ENCODE assay signal across 22 cellular contexts in the genomic region with DNA sequence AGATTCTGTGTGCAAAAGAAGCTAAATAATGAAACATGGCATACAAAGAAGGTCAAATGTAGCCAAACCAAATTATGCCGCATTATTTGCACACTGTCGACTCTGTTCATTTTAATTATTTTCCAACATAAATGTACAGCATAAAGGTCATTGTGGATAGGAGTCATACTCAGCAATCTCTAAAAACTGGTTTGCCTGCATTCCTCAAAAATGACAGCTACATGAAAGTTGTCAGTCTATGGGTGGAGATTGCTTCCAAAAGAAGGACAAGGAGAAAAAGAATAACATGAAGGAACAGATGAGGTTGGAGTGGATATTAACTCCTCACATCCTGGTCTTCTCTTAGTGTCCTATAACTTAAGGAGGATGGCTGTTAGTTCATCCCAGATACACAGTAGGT.
DNase-seq lines count a peak whose midpoint lies in the region; ATAC-seq, FAIRE-seq and TF ChIP-seq lines count a peak whose summit lies in the region.
"Had no signal": no experiment of that assay in that cellular context is flagged by ENCODE, and none has a peak within 500 bp of the region (broad histone marks: within the 10 kb centered on the region; RNA-seq: fewer than 3 reads in every experiment).

No MANE protein-coding gene starts in this region.

- no peak for TF ChIP-seq RAD21 in Ishikawa (IDR thresholded peaks at IDR 0.05; ENCODE audit: low read depth)

- TF ChIP-seq EP300 in Ishikawa (IDR thresholded peaks at IDR 0.05; ENCODE audit: borderline replicate concordance): peak; percentile 58; the same call in 1 of the 2 replicates

- intact Hi-C loops in mucosa of descending colon (cut with DNase I, micrococcal nuclease): no loop called here
- intact Hi-C loops in adrenal gland (cut with DNase I): no loop called here
- intact Hi-C loops in heart right ventricle (cut with DNase I): no loop called here

- H3K27me3 ChIP-seq in bronchial epithelial cell (ENCODE audit: control insufficient read depth, insufficient read depth, low read length): no peaks in the 10 kb centered on the region
- H3K27me3 ChIP-seq in adrenal gland: no peaks in the 10 kb centered on the region
- no peaks in the 10 kb centered on the region for H3K27me3 ChIP-seq in heart right ventricle
- H3K27me3 ChIP-seq: uterus had no signal

- peak; percentile 84 for ATAC-seq in mucosa of descending colon
- ATAC-seq in GM21825 (IDR thresholded peaks at IDR 0.05; ENCODE audit: unreplicated experiment): no peak
- ATAC-seq in heart right ventricle: no peak
- ATAC-seq: GM12878 had no signal

- H3K4me1 ChIP-seq in mucosa of descending colon (ENCODE audit: low read depth) (peaks cover 4% of the 10 kb centered on the region), adrenal gland (replicated peaks in 1 of 2) (no peaks in the 10 kb centered on the region), heart right ventricle (no peaks in the 10 kb centered on the region)
- H3K4me1 ChIP-seq: uterus had no signal

- TF ChIP-seq CTCF in 22Rv1 (IDR thresholded peaks at IDR 0.05) (no peak), bronchial epithelial cell (IDR thresholded peaks at IDR 0.05; ENCODE audit: insufficient read depth, low read length, severe bottlenecking) (no peak), mucosa of descending colon (IDR thresholded peaks at IDR 0.05) (no peak), adrenal gland (IDR thresholded peaks at IDR 0.05) (no peak), heart right ventricle (IDR thresholded peaks at IDR 0.05) (no peak)

- H3K36me3 ChIP-seq in bronchial epithelial cell (ENCODE audit: control insufficient read depth, insufficient read depth, low read length) (no peaks in the 10 kb centered on the region), mucosa of descending colon (ENCODE audit: low read depth) (no peaks in the 10 kb centered on the region), adrenal gland (replicated peaks in 1 of 2) (no peaks in the 10 kb centered on the region), heart right ventricle (no peaks in the 10 kb centered on the region)
- H3K36me3 ChIP-seq: uterus had no signal

- no peaks in the 10 kb centered on the region for H3K9me3 ChIP-seq in mucosa of descending colon
- H3K9me3 ChIP-seq in adrenal gland (replicated peaks in 1 of 3): no peaks in the 10 kb centered on the region
- no peaks in the 10 kb centered on the region for H3K9me3 ChIP-seq in heart right ventricle
- H3K9me3 ChIP-seq: uterus had no signal

- no peak overlapping the region for H3K4me3 ChIP-seq in bronchial epithelial cell (ENCODE audit: low read depth, low read length)
- no peak overlapping the region for H3K4me3 ChIP-seq in mucosa of descending colon
- no peak overlapping the region for H3K4me3 ChIP-seq in adrenal gland
- H3K4me3 ChIP-seq in heart right ventricle: no peak overlapping the region
- H3K4me3 ChIP-seq: GM12878, uterus had no signal

- H3K27ac ChIP-seq in 22Rv1 (peak overlapping the region; percentile 47), adrenal gland (no peak overlapping the region), heart right ventricle (no peak overlapping the region)
- H3K27ac ChIP-seq: uterus had no signal

- peak; percentile 93 for DNase-seq in bronchial epithelial cell (ENCODE audit: low read depth)
- DNase-seq in mucosa of descending colon: peak in 1 of 3 donors; percentile 64
- DNase-seq in NCI-H1436 (lab: John Stamatoyannopoulos, UW): no peak
- DNase-seq in adrenal gland: no peak
- DNase-seq in heart right ventricle: no peak
- DNase-seq: activated B cell treated with CpG ODN at 0.5 μM for 24 hours; activated CD4-positive, alpha-beta T cell treated with anti-CD3 and anti-CD28 coated beads, Interleukin-2, amount 50 U/mL, for 48 hours; activated CD8-positive, alpha-beta memory T cell treated with anti-CD3 and anti-CD28 coated beads, Interleukin-2, amount 50 U/mL, for 4 hours; activated naive CD4-positive, alpha-beta T cell treated with anti-CD3 and anti-CD28 coated beads, Interleukin-2, amount 50 U/mL, for 16 hours; caudate nucleus; kidney glomerular epithelial cell; mesenchymal stem cell; MM.1S; naive B cell; NCI-H2171 treated with DMSO at 0.1 percent for 48 hours; NCI-H69; uterus had no signal

- 69 to 85% (median 76%) methylated on average over 2 of the region's 2 CpGs for WGBS in adrenal gland, 4 donors
- whole genome bisulfite sequencing in heart right ventricle, 2 donors: 95 to 96% methylated on average over 2 of the region's 2 CpGs

- no peak for FAIRE-seq in bronchial epithelial cell (lab: Jason Lieb, UNC)
- FAIRE-seq: endometrium, GM12878 had no signal

- TF ChIP-seq POLR2A in adrenal gland (IDR thresholded peaks at IDR 0.05): no peak

TF ChIP-seq in Ishikawa, 13 proteins besides CTCF, POLR2A, EP300 and RAD21:
- TF ChIP-seq TEAD4 (IDR thresholded peaks at IDR 0.05) (peak; percentile 93), EGR1 (IDR thresholded peaks at IDR 0.05) (no peak), TCF12 (IDR thresholded peaks at IDR 0.05; ENCODE audit: low read depth) (peak; percentile 51; the same call in 1 of the 2 replicates)
